35 cellular contexts compared by ENCODE assay signal in the genomic region with DNA sequence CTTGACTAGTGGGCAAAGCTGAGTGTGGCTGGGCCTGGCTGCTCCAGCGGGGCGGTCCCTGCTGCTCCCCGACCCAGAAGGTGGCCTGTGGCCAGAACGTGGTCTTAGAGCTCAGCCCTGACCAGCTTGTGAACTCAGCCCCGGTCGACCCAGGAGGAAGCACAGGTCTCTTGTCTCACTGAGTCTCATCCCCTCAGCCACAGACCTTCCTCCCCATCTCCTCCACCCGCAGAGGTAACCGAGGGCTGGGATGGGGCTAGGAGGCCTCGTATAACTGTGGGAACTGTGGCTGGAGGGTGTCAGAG.
"Had no signal": no experiment of that assay in that cellular context is flagged by ENCODE, and none has a peak within 500 bp of the region (broad histone marks: within the 10 kb centered on the region; RNA-seq: fewer than 3 reads in every experiment).

No MANE protein-coding gene starts in this region.

- H3K9me3 ChIP-seq: adrenal gland, body of pancreas, breast epithelium had no signal

- H3K27ac Mint-ChIP-seq: activated B cell treated with CpG ODN at 0.5 μM for 24 hours; activated CD4-positive, alpha-beta memory T cell treated with anti-CD3 and anti-CD28 coated beads for 36 hours; activated CD4-positive, alpha-beta T cell treated with anti-CD3 and anti-CD28 coated beads, Interleukin-2, amount 10 ng/mL, durations not matched to agents 24 days and 14 days; activated CD8-positive, alpha-beta T cell treated with anti-CD3 and anti-CD28 coated beads for 36 hours; activated naive CD4-positive, alpha-beta T cell treated with anti-CD3 and anti-CD28 coated beads for 36 hours; activated naive CD4-positive, alpha-beta T cell treated with anti-CD3 and anti-CD28 coated beads, Interleukin-2, amount 50 U/mL, for 72 hours; activated naive CD8-positive, alpha-beta T cell treated with anti-CD3 and anti-CD28 coated beads for 36 hours; activated T-cell treated with anti-CD3 and anti-CD28 coated beads, Interleukin-2, amount 50 U/mL, for 72 hours; activated T-helper 1 cell treated with anti-CD3 and anti-CD28 coated beads, Interleukin-12 subunit alpha, Interleukin-12 subunit beta, Interleukin-2, Interleukin-4 antibody, amounts not matched to agents 30 ng/mL and 10 ng/mL and 1 ng/mL, durations not matched to agents 14 hours and 24 hours and 36 hours; activated T-helper 17 cell treated with anti-CD3 and anti-CD28 coated beads, Interleukin-2, amount 50 U/mL, for 72 hours; T-helper 1 cell treated with Interleukin-12 subunit alpha and Interleukin-12 subunit beta and Interleukin-4 antibody, amounts not matched to agents 30 μg/mL and 1 μg/mL, for 36 hours; T-helper 2 cell treated with Interferon-gamma antibody and Interleukin-4, amounts not matched to agents 5 μg/mL and 100 μg/mL, for 36 hours had no signal

- H3K36me3 Mint-ChIP-seq: activated CD4-positive, alpha-beta memory T cell treated with anti-CD3 and anti-CD28 coated beads for 36 hours; activated naive CD4-positive, alpha-beta T cell treated with anti-CD3 and anti-CD28 coated beads, Interleukin-2, amount 50 U/mL, for 72 hours; activated naive CD8-positive, alpha-beta T cell treated with anti-CD3 and anti-CD28 coated beads for 36 hours had no signal

- H3K27me3 Mint-ChIP-seq: activated B cell treated with CpG ODN at 0.5 μM for 24 hours; activated CD4-positive, alpha-beta T cell treated with anti-CD3 and anti-CD28 coated beads, Interleukin-2, amount 10 ng/mL, durations not matched to agents 24 days and 14 days had no signal

- H3K27ac ChIP-seq: adrenal gland, body of pancreas, brain microvascular endothelial cell, breast epithelium, VCaP had no signal

- H3K4me3 ChIP-seq: adrenal gland, body of pancreas, breast epithelium had no signal

- H3K27me3 ChIP-seq: adrenal gland, body of pancreas, brain microvascular endothelial cell, breast epithelium had no signal

- H3K4me1 ChIP-seq: adrenal gland, body of pancreas, breast epithelium had no signal

- H3K4me1 Mint-ChIP-seq: activated B cell treated with CpG ODN at 0.5 μM for 24 hours; activated CD4-positive, alpha-beta T cell treated with anti-CD3 and anti-CD28 coated beads, Interleukin-2, amount 10 ng/mL, durations not matched to agents 24 days and 14 days; activated naive CD8-positive, alpha-beta T cell treated with anti-CD3 and anti-CD28 coated beads for 36 hours; activated T-helper 17 cell treated with anti-CD3 and anti-CD28 coated beads, Interleukin-2, amount 50 U/mL, for 72 hours had no signal

- H3K36me3 ChIP-seq: adrenal gland, brain microvascular endothelial cell, breast epithelium had no signal

- DNase-seq: activated B cell treated with CpG ODN at 0.5 μM for 24 hours; activated CD4-positive, alpha-beta memory T cell treated with anti-CD3 and anti-CD28 coated beads for 36 hours; activated CD4-positive, alpha-beta T cell treated with anti-CD3 and anti-CD28 coated beads for 4 hours; activated CD4-positive, alpha-beta T cell treated with anti-CD3 and anti-CD28 coated beads, Interleukin-2, amount 10 ng/mL, durations not matched to agents 24 days and 14 days; activated CD4-positive, alpha-beta T cell treated with anti-CD3 and anti-CD28 coated beads, Interleukin-2, amount 50 U/mL, for 1 hour; activated CD4-positive, alpha-beta T cell treated with anti-CD3 and anti-CD28 coated beads, Interleukin-2, amount 50 U/mL, for 4 hours; activated CD4-positive, CD25-positive, alpha-beta regulatory T cell treated with anti-CD3 and anti-CD28 coated beads, Interleukin-2, amount 50 U/mL, for 72 hours; activated CD8-positive, alpha-beta memory T cell treated with anti-CD3 and anti-CD28 coated beads, Interleukin-2, amount 50 U/mL, for 4 hours; activated CD8-positive, alpha-beta T cell treated with anti-CD3 and anti-CD28 coated beads for 36 hours; activated effector memory CD4-positive, alpha-beta T cell treated with anti-CD3 and anti-CD28 coated beads, Interleukin-2, amount 50 U/mL, for 16 hours; activated gamma-delta T cell treated with Interleukin-2 at 50 U/mL for 16 hours; activated naive CD4-positive, alpha-beta T cell; activated naive CD4-positive, alpha-beta T cell treated with anti-CD3 and anti-CD28 coated beads for 36 hours; activated naive CD4-positive, alpha-beta T cell treated with anti-CD3 and anti-CD28 coated beads, Interleukin-2, amount 50 U/mL, for 16 hours; activated naive CD8-positive, alpha-beta T cell treated with anti-CD3 and anti-CD28 coated beads for 36 hours; activated T-cell treated with anti-CD3 and anti-CD28 coated beads for 4 hours; activated T-cell treated with anti-CD3 and anti-CD28 coated beads, Interleukin-2, amount 50 U/mL, for 1 hour; activated T-cell treated with anti-CD3 and anti-CD28 coated beads, Interleukin-2, amount 50 U/mL, for 4 hours; activated T-cell treated with anti-CD3 and anti-CD28 coated beads, Interleukin-2, amount 50 U/mL, for 72 hours; adrenal gland; amniotic stem cell; aorta; body of pancreas; brain microvascular endothelial cell; SW 1271; T-helper 1 cell; T-helper 2 cell; T-helper 9 cell had no signal

- H3K4me3 Mint-ChIP-seq: activated B cell treated with CpG ODN at 0.5 μM for 24 hours; activated CD4-positive, alpha-beta memory T cell treated with anti-CD3 and anti-CD28 coated beads for 36 hours; activated CD4-positive, alpha-beta T cell treated with anti-CD3 and anti-CD28 coated beads, Interleukin-2, amount 10 ng/mL, durations not matched to agents 24 days and 14 days; activated CD8-positive, alpha-beta T cell treated with anti-CD3 and anti-CD28 coated beads for 36 hours; activated naive CD4-positive, alpha-beta T cell treated with anti-CD3 and anti-CD28 coated beads for 36 hours; activated naive CD8-positive, alpha-beta T cell treated with anti-CD3 and anti-CD28 coated beads for 36 hours; activated T-cell treated with anti-CD3 and anti-CD28 coated beads, Interleukin-2, amount 50 U/mL, for 4 hours; activated T-cell treated with anti-CD3 and anti-CD28 coated beads, Interleukin-2, amount 50 U/mL, for 72 hours; activated T-helper 1 cell treated with anti-CD3 and anti-CD28 coated beads, Interleukin-12 subunit alpha, Interleukin-12 subunit beta, Interleukin-2, Interleukin-4 antibody, amounts not matched to agents 30 ng/mL and 10 ng/mL and 1 ng/mL, durations not matched to agents 14 hours and 24 hours and 36 hours; activated T-helper 17 cell treated with anti-CD3 and anti-CD28 coated beads, Interleukin-2, amount 50 U/mL, for 72 hours; T-helper 1 cell treated with Interleukin-12 subunit alpha and Interleukin-12 subunit beta and Interleukin-4 antibody, amounts not matched to agents 30 μg/mL and 1 μg/mL, for 36 hours; T-helper 2 cell treated with Interferon-gamma antibody and Interleukin-4, amounts not matched to agents 5 μg/mL and 100 μg/mL, for 36 hours had no signal

- H3K9me3 Mint-ChIP-seq: activated B cell treated with CpG ODN at 0.5 μM for 24 hours; activated CD4-positive, alpha-beta memory T cell treated with anti-CD3 and anti-CD28 coated beads for 36 hours; activated CD4-positive, alpha-beta T cell treated with anti-CD3 and anti-CD28 coated beads, Interleukin-2, amount 10 ng/mL, durations not matched to agents 24 days and 14 days; activated CD8-positive, alpha-beta T cell treated with anti-CD3 and anti-CD28 coated beads for 36 hours; activated naive CD4-positive, alpha-beta T cell treated with anti-CD3 and anti-CD28 coated beads for 36 hours; activated naive CD4-positive, alpha-beta T cell treated with anti-CD3 and anti-CD28 coated beads, Interleukin-2, amount 50 U/mL, for 72 hours; activated naive CD8-positive, alpha-beta T cell treated with anti-CD3 and anti-CD28 coated beads for 36 hours; activated T-cell treated with anti-CD3 and anti-CD28 coated beads, Interleukin-2, amount 50 U/mL, for 72 hours; activated T-helper 1 cell treated with anti-CD3 and anti-CD28 coated beads, Interleukin-12 subunit alpha, Interleukin-12 subunit beta, Interleukin-2, Interleukin-4 antibody, amounts not matched to agents 30 ng/mL and 10 ng/mL and 1 ng/mL, durations not matched to agents 14 hours and 24 hours and 36 hours; activated T-helper 17 cell treated with anti-CD3 and anti-CD28 coated beads, Interleukin-2, amount 50 U/mL, for 72 hours; T-helper 1 cell treated with Interleukin-12 subunit alpha and Interleukin-12 subunit beta and Interleukin-4 antibody, amounts not matched to agents 30 μg/mL and 1 μg/mL, for 36 hours; T-helper 2 cell treated with Interferon-gamma antibody and Interleukin-4, amounts not matched to agents 5 μg/mL and 100 μg/mL, for 36 hours had no signal
